Comparison of ENCODE assay signal across 8 cellular contexts in the genomic region with DNA sequence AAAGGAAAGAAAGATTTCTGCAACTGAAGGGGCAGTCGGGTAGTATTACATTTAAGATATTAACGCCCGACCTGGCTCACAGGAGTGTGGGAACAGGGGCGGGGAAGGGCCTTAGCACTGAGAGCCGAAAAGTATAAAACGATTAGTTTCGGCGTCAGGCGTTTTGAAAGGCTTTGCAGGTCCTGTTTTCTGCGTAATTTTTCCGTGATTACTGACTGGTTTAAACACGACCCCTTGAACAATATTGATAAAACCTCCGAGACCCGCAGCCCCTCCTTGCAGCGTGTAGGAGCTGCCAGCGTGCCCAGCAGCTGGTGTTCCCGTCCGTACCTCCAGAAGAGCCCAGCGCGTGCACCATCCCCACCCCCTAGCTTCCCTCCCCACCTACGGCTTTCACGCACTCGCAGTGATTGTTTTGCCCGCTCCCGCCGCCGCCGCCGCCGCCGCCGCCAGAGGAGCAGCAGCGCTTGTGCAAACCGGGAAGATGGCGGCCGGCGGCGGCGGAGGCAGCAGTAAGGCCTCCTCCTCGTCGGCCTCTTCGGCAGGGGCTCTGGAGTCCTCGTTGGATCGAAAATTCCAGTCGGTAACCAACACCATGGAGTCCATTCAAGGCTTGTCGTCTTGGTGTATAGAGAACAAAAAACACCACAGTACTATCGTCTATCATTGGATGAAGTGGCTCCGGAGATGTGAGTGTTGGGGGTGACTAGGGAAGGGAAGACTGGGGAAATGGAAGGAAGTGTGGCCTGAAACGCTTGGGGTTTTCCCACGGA. TPM values are rescaled to one million over a fixed set of nuclear protein-coding genes. Genes with fewer than 3 reads are reported as not detected.
DNase-seq lines count a peak whose midpoint lies in the region; ATAC-seq, FAIRE-seq and TF ChIP-seq lines count a peak whose summit lies in the region.

No MANE protein-coding gene starts in this region.

- ATAC-seq in HG03103 (IDR thresholded peaks at IDR 0.05; ENCODE audit: low read depth, unreplicated experiment) = peak; percentile 14
- no peak for ATAC-seq in GM19351 (IDR thresholded peaks at IDR 0.05; ENCODE audit: unreplicated experiment)

- peaks cover 3 to 4% of the 10 kb centered on the region in 2 donors for H3K4me1 ChIP-seq in kidney (ENCODE audit: control insufficient read depth in 1 of 2, insufficient read depth in 1 of 2, low read depth in 1 of 2, low read length in 2 of 2)

- TF ChIP-seq CTCF in GM10266 (IDR thresholded peaks at IDR 0.05; ENCODE audit: control insufficient read depth, insufficient read depth, low read depth, missing control alignments) (no peak), kidney (IDR thresholded peaks at IDR 0.05; ENCODE audit: borderline replicate concordance, extremely low read depth, insufficient read depth) (peak; percentile 16)

- DNase-seq in GM10266 (ENCODE audit: extremely low spot score) (peak; percentile 39), NCI-H226 (peak; percentile 77), caudate nucleus (lab: John Stamatoyannopoulos, UW) (peak in 59 of 61 donors; percentile 10 to 87 (median 75)), kidney (peak; percentile 94)
- peak; percentile 57 for DNase-seq in activated CD4-positive, CD25-positive, alpha-beta regulatory T cell treated with anti-CD3 and anti-CD28 coated beads, Interleukin-2, amount 50 U/mL, for 16 hours (ENCODE audit: low read depth, low spot score)
- peak; percentile 60 to 74 (median 71) for DNase-seq in stimulated activated CD4-positive, alpha-beta T cell treated with anti-CD3 and anti-CD28 coated beads, Interleukin-12 subunit alpha, Interleukin-12 subunit beta, amount 100 ng/mL, for 48 hours (ENCODE audit: low read depth in 2 of 3, low spot score in 1 of 3)

- intact Hi-C loops in kidney (cut with DNase I) = no loop called here

- H3K9me3 ChIP-seq in kidney (ENCODE audit: control insufficient read depth in 1 of 2, low read length in 2 of 2) = no peaks in the 10 kb centered on the region

- FAIRE-seq in kidney (lab: Jason Lieb, UNC) = no peak

- H3K27ac ChIP-seq in caudate nucleus (ENCODE audit: low read depth, low read length) (peak overlapping the region; percentile 99), kidney (ENCODE audit: low read depth in 2 of 2, low read length in 2 of 2) (peak overlapping the region; percentile 96 to 98)

- H3K36me3 ChIP-seq in kidney (ENCODE audit: control insufficient read depth in 1 of 2, insufficient read depth in 2 of 2, low read length in 2 of 2) = no peaks in the 10 kb centered on the region

- H3K4me3 ChIP-seq in kidney (ENCODE audit: low read length in 2 of 2) = peak overlapping the region; percentile 90 to 99

- H3K9ac ChIP-seq in kidney (ENCODE audit: low read length in 2 of 2) = peak overlapping the region; percentile 95 to 100

RNA-seq across cellular contexts. Expression of gene RPRD2, which starts 0.5 kb away (rescaled TPM):
- total RNA-seq in kidney = 40.4 TPM
- polyA plus RNA-seq in kidney (ENCODE audit: insufficient read depth, low read depth, low replicate concordance) = 9.1 TPM

RNA-seq across cellular contexts. Expression of gene PRPF3, which starts 43.1 kb away (rescaled TPM):
- total RNA-seq in kidney = 62.3 TPM
- 24.0 TPM for polyA plus RNA-seq in kidney (ENCODE audit: insufficient read depth, low read depth, low replicate concordance)

Comparison
In these comparisons a context has a peak if more than half of its experiments do, and no peak if none do; other contexts are left out.
1. DNase-seq: peak in every context shown above with its lines; median percentile 94 in kidney; 77 in NCI-H226; 75 in caudate nucleus; 71 in stimulated activated CD4-positive, alpha-beta T cell treated with anti-CD3 and anti-CD28 coated beads, Interleukin-12 subunit alpha, Interleukin-12 subunit beta, amount 100 ng/mL, for 48 hours; 57 in activated CD4-positive, CD25-positive, alpha-beta regulatory T cell treated with anti-CD3 and anti-CD28 coated beads, Interleukin-2, amount 50 U/mL, for 16 hours; 39 in GM10266.